25 cellular contexts compared by ENCODE assay signal in the genomic region with DNA sequence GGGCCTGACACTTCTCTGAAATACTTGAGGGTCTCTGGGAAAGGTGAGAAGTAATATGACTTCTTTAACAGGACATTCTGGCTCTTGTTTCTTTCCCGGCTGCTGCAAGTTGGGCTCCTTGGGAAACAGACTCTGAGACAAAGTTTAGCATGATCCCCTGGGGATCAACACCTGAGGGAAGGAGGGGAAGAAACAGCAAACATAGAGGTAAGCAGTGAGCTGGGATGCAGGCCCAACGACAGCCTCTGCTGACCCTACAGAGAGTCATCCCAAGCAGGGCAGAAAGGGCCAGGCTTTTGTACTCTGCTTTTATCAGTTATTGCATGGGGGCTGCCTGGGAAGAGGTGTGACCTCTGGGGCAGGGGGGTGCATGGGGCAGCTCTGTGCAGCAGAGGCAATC.
"Had no signal": no experiment of that assay in that cellular context is flagged by ENCODE, and none has a peak within 500 bp of the region (broad histone marks: within the 10 kb centered on the region; RNA-seq: fewer than 3 reads in every experiment).

No MANE protein-coding gene starts in this region.

- H3K27me3 Mint-ChIP-seq: dendritic cell treated with granulocyte-macrophage colony-stimulating factor and Interleukin-4, amounts not matched to agents 40 ng/mL and 50 ng/mL, for 4 days; progenitor cell of endocrine pancreas had no signal

- H3K27me3 ChIP-seq: colonic mucosa, gastrocnemius medialis, heart right ventricle, left lung, stomach, thyroid gland, vagina had no signal

- H3K27ac Mint-ChIP-seq: dendritic cell treated with granulocyte-macrophage colony-stimulating factor and Interleukin-4, amounts not matched to agents 40 ng/mL and 50 ng/mL, for 4 days; naive thymus-derived CD4-positive, alpha-beta T cell; nephron; progenitor cell of endocrine pancreas had no signal

- H3K36me3 Mint-ChIP-seq: naive thymus-derived CD4-positive, alpha-beta T cell had no signal

- H3K4me3 ChIP-seq: colonic mucosa, gastrocnemius medialis, heart right ventricle, left lung, smooth muscle cell, stomach, thyroid gland, vagina had no signal

- H3K4me1 Mint-ChIP-seq: naive thymus-derived CD4-positive, alpha-beta T cell; nephron had no signal

- H3K4me3 Mint-ChIP-seq: dendritic cell treated with granulocyte-macrophage colony-stimulating factor and Interleukin-4, amounts not matched to agents 40 ng/mL and 50 ng/mL, for 4 days; naive thymus-derived CD4-positive, alpha-beta T cell; nephron had no signal

- H3K36me3 ChIP-seq: colonic mucosa, gastrocnemius medialis, heart right ventricle, left lung, stomach, thyroid gland, vagina had no signal

- DNase-seq: colonic mucosa; foreskin fibroblast; gastrocnemius medialis; heart right ventricle; hippocampal formation; left cardiac atrium; left lung; mesenchymal stem cell; midbrain; naive thymus-derived CD4-positive, alpha-beta T cell; stimulated activated CD4-positive, alpha-beta T cell treated with anti-CD3 and anti-CD28 coated beads, Interleukin-12 subunit alpha, Interleukin-12 subunit beta, amount 100 ng/mL, for 4 hours; stimulated activated CD4-positive, alpha-beta T cell treated with anti-CD3 and anti-CD28 coated beads, Interleukin-1b, Interleukin-23, amount 100 ng/mL, for 48 hours; stimulated activated CD4-positive, alpha-beta T cell treated with anti-CD3 and anti-CD28 coated beads, Interleukin-4, amount 100 ng/mL, for 1 hour; stimulated activated CD8-positive, alpha-beta memory T cell treated with anti-CD3 and anti-CD28 coated beads, Interleukin-4, amount 100 ng/mL, for 48 hours; stimulated activated naive CD4-positive, alpha-beta T cell treated with Interleukin-2 at 50 U/mL for 16 hours; stomach; thyroid gland; trophoblast cell had no signal

- H3K9me3 Mint-ChIP-seq: dendritic cell treated with granulocyte-macrophage colony-stimulating factor and Interleukin-4, amounts not matched to agents 40 ng/mL and 50 ng/mL, for 4 days; naive thymus-derived CD4-positive, alpha-beta T cell; nephron had no signal

- ATAC-seq: esophagus mucosa; gastrocnemius medialis; heart right ventricle; left cardiac atrium; left lung; naive thymus-derived CD4-positive, alpha-beta T cell; sciatic nerve had no signal
